In genomic region chr20:10794765-10795164, GRCh38 we compare ENCODE assay signal across 30 cellular contexts.
"Had no signal": no experiment of that assay in that cellular context is flagged by ENCODE, and none has a peak within 500 bp of the region (broad histone marks: within the 10 kb centered on the region; RNA-seq: fewer than 3 reads in every experiment).

No MANE protein-coding gene starts in this region.

- H3K4me1 ChIP-seq: left lung, lower lobe of right lung, prostate gland, thyroid gland, transverse colon, upper lobe of left lung, vagina had no signal

- DNase-seq: hypothalamus; immature natural killer cell; kidney; left colon; left lung; lower lobe of right lung; mammary epithelial cell; mesendoderm; naive B cell; natural killer cell; nucleus accumbens; retina; right cardiac atrium; stimulated activated CD4-positive, alpha-beta T cell treated with anti-CD3 and anti-CD28 coated beads, Interleukin-12 subunit alpha, Interleukin-12 subunit beta, amount 100 ng/mL, for 4 hours; stimulated activated CD4-positive, alpha-beta T cell treated with anti-CD3 and anti-CD28 coated beads, Interleukin-15, amount 100 ng/mL, for 24 hours; stimulated activated CD4-positive, alpha-beta T cell treated with anti-CD3 and anti-CD28 coated beads, Interleukin-2, amount 100 ng/mL, for 24 hours; stimulated activated CD4-positive, alpha-beta T cell treated with anti-CD3 and anti-CD28 coated beads, Interleukin-4, amount 100 ng/mL, for 1 hour; stimulated activated naive B cell treated with anti-CD40 and anti-IgM and Interleukin-4, amounts not matched to agents 10 μg/mL and 1 μg/mL and 100 μg/mL, for 72 hours; stimulated activated naive CD8-positive, alpha-beta T cell treated with anti-CD3 and anti-CD28 coated beads, Interleukin-15, Interleukin-2, amounts not matched to agents 100 U/mL and 50 U/mL, for 24 hours; stomach; testis; thyroid gland; transverse colon; upper lobe of left lung had no signal

- H3K9me3 Mint-ChIP-seq: natural killer cell had no signal

- H3K4me1 Mint-ChIP-seq: naive B cell; stimulated activated naive B cell treated with anti-CD40 and anti-IgM and Interleukin-4, amounts not matched to agents 10 μg/mL and 1 μg/mL and 100 μg/mL, for 72 hours had no signal

- H3K4me3 ChIP-seq: left lung, lower lobe of right lung, prostate gland, skin epidermis, stomach, testis, thyroid gland, transverse colon, upper lobe of left lung, vagina had no signal

- H3K27me3 ChIP-seq: left lung, stomach, testis, thyroid gland, transverse colon, upper lobe of left lung, vagina had no signal

- H3K9me3 ChIP-seq: left lung, lower lobe of right lung, prostate gland, stomach, testis, thyroid gland, transverse colon, upper lobe of left lung, vagina had no signal

- H3K4me3 Mint-ChIP-seq: immature natural killer cell; mesothelial cell of epicardium; naive B cell; natural killer cell; nephron progenitor cell; stimulated activated naive B cell treated with anti-CD40 and anti-IgM and Interleukin-4, amounts not matched to agents 10 μg/mL and 1 μg/mL and 100 μg/mL, for 72 hours had no signal

- H3K36me3 ChIP-seq: left lung, lower lobe of right lung, prostate gland, stomach, thyroid gland, transverse colon, upper lobe of left lung, vagina had no signal

- H3K27ac ChIP-seq: left lung, lower lobe of right lung, prostate gland, skin epidermis, stomach, testis, thyroid gland, transverse colon, upper lobe of left lung, vagina had no signal

- H3K36me3 Mint-ChIP-seq: immature natural killer cell; naive B cell; natural killer cell; stimulated activated naive B cell treated with anti-CD40 and anti-IgM and Interleukin-4, amounts not matched to agents 10 μg/mL and 1 μg/mL and 100 μg/mL, for 72 hours had no signal

- ATAC-seq: left colon; left lung; lower lobe of right lung; natural killer cell; right cardiac atrium; sciatic nerve; stimulated activated naive B cell treated with anti-CD40 and anti-IgM and Interleukin-4, amounts not matched to agents 10 μg/mL and 1 μg/mL and 100 μg/mL, for 72 hours; stimulated activated naive CD8-positive, alpha-beta T cell treated with anti-CD3 and anti-CD28 coated beads, Interleukin-15, Interleukin-2, amounts not matched to agents 100 U/mL and 50 U/mL, for 24 hours had no signal

- H3K27me3 Mint-ChIP-seq: naive B cell; stimulated activated naive B cell treated with anti-CD40 and anti-IgM and Interleukin-4, amounts not matched to agents 10 μg/mL and 1 μg/mL and 100 μg/mL, for 72 hours had no signal

- H3K27ac Mint-ChIP-seq: immature natural killer cell; mesothelial cell of epicardium; natural killer cell; stimulated activated naive B cell treated with anti-CD40 and anti-IgM and Interleukin-4, amounts not matched to agents 10 μg/mL and 1 μg/mL and 100 μg/mL, for 72 hours had no signal
